Comparison of ENCODE assay signal across 8 cellular contexts in the genomic region with DNA sequence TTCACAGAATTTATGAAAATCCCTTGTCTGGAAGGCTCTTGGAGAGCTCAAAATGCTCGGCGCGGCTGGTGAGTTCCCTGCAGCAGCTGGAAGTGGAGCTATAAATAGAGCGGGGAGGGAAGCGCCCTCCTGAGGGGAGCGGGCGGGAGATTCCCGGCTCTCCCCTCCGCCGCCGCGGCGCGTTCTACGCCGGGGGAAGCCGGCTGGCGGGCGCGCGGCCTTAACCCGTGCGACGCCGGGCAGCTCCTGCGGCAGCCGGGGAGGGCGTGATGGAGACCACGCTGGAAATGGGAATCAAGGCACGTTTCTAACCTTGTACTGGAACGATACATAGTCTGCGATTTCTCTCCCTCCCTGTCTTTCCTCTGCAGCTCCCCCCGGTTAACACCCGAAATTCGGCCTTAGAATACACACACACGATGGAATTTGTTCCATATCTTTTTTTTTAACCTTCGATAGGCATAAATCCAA.
DNase-seq lines count a peak whose midpoint lies in the region; ATAC-seq and TF ChIP-seq lines count a peak whose summit lies in the region.

No MANE protein-coding gene starts in this region.

- peak overlapping the region; percentile 42 for H3K4me3 ChIP-seq in GM23248
- no peak overlapping the region for H3K4me3 ChIP-seq in RWPE2 (ENCODE audit: severe bottlenecking)
- peak overlapping the region; percentile 36 to 57 for H3K4me3 ChIP-seq in gastroesophageal sphincter
- no peak overlapping the region for H3K4me3 ChIP-seq in PC-9

- no peaks in the 10 kb centered on the region for H4K20me1 ChIP-seq in GM23248 (ENCODE audit: insufficient read depth)
- no peaks in the 10 kb centered on the region for H4K20me1 ChIP-seq in PC-9 (ENCODE audit: insufficient read depth)

- no peak overlapping the region for H3K9ac ChIP-seq in GM23248

- peaks cover 0 to 3% (median 0%) of the 10 kb centered on the region in 3 donors for H3K36me3 Mint-ChIP-seq in immature natural killer cell

- TF ChIP-seq CTCF in RWPE2 (IDR thresholded peaks at IDR 0.05; ENCODE audit: poor library complexity, severe bottlenecking) (no peak), gastroesophageal sphincter (IDR thresholded peaks at IDR 0.05) (peak in 1 of 4 experiments; percentile 30), PC-9 (conservative IDR thresholded peaks at IDR 0.05) (no peak)

- no peaks in the 10 kb centered on the region for H3K4me1 Mint-ChIP-seq in immature natural killer cell

- H3K9me2 ChIP-seq in GM23248 (ENCODE audit: insufficient read depth) = no peaks in the 10 kb centered on the region
- no peaks in the 10 kb centered on the region for H3K9me2 ChIP-seq in PC-9 (ENCODE audit: insufficient read depth)

- BruUV-seq in PC-9 (replicated peaks; lab: Mats Ljungman, UMichigan) = no TSS peak

- POLR2A ChIA-PET in PC-9 (lab: Charles Lee; ENCODE audit: unreplicated experiment) = no interaction called here

- H3K27me3 Mint-ChIP-seq in immature natural killer cell (ENCODE audit: low read depth in 3 of 3) = peaks cover 9 to 22% (median 9%) of the 10 kb centered on the region in 3 donors

- H3K9me3 ChIP-seq in GM23248 (ENCODE audit: low read depth) (no peaks in the 10 kb centered on the region), RWPE2 (ENCODE audit: severe bottlenecking) (no peaks in the 10 kb centered on the region), gastroesophageal sphincter (no peaks in the 10 kb centered on the region), PC-9 (ENCODE audit: insufficient read depth, low read depth) (no peaks in the 10 kb centered on the region)

- peaks cover 32% of the 10 kb centered on the region for H3K27me3 ChIP-seq in GM23248 (replicated peaks; ENCODE audit: insufficient read depth)
- H3K27me3 ChIP-seq in RWPE2 (ENCODE audit: insufficient read depth, poor library complexity, severe bottlenecking) = peaks cover 61% of the 10 kb centered on the region
- H3K27me3 ChIP-seq in gastroesophageal sphincter = peaks cover 22% of the 10 kb centered on the region
- H3K27me3 ChIP-seq in PC-9 (ENCODE audit: insufficient read depth, low read depth) = peaks cover 14% of the 10 kb centered on the region; the same call in 1 of the 2 replicates

- H3K4me1 ChIP-seq in GM23248 (ENCODE audit: insufficient read depth) = no peaks in the 10 kb centered on the region
- no peaks in the 10 kb centered on the region for H3K4me1 ChIP-seq in RWPE2 (ENCODE audit: insufficient read depth, poor library complexity, severe bottlenecking)
- peaks cover 5 to 35% (median 14%) of the 10 kb centered on the region in 3 donors for H3K4me1 ChIP-seq in gastroesophageal sphincter
- no peaks in the 10 kb centered on the region for H3K4me1 ChIP-seq in PC-9 (replicated peaks; ENCODE audit: insufficient read depth)

- intact Hi-C loops in PC-9 (cut with micrococcal nuclease; ENCODE audit: unreplicated experiment) = no loop called here
- intact Hi-C loops in posterior vena cava (cut with DNase I) = no loop called here

- H3K27ac ChIP-seq in GM23248 (no peak overlapping the region), RWPE2 (ENCODE audit: poor library complexity, severe bottlenecking) (no peak overlapping the region), gastroesophageal sphincter (peak overlapping the region in 3 of 4 donors; percentile 52 to 74 (median 68)), PC-9 (no peak overlapping the region)

- H3K9me3 Mint-ChIP-seq in immature natural killer cell = peaks cover 4 to 34% (median 14%) of the 10 kb centered on the region in 6 donors

- H3K4me3 Mint-ChIP-seq in immature natural killer cell = no peak overlapping the region

- peak overlapping the region; percentile 20 for H3K4me2 ChIP-seq in GM23248 (ENCODE audit: unreplicated experiment)
- no peak overlapping the region for H3K4me2 ChIP-seq in PC-9

- no peak overlapping the region for H3K27ac Mint-ChIP-seq in immature natural killer cell

- H3F3A ChIP-seq in GM23248 (ENCODE audit: insufficient read depth) (no peaks in the 10 kb centered on the region), PC-9 (ENCODE audit: insufficient read depth, low read depth) (no peaks in the 10 kb centered on the region)

- H3K79me2 ChIP-seq in GM23248 (ENCODE audit: insufficient read depth) (no peaks in the 10 kb centered on the region), PC-9 (ENCODE audit: low read depth) (no peaks in the 10 kb centered on the region)

- TF ChIP-seq EP300 in gastroesophageal sphincter (IDR thresholded peaks at IDR 0.05) = no peak

- ATAC-seq in RWPE2 (ENCODE audit: low read depth) (peak; percentile 75), gastroesophageal sphincter (peak; percentile 83), GM21447 (IDR thresholded peaks at IDR 0.05; ENCODE audit: unreplicated experiment) (no peak)

- TF ChIP-seq POLR2A in gastroesophageal sphincter (IDR thresholded peaks at IDR 0.05) = no peak

- in situ Hi-C loops in GM23248 (cut with MboI) = no loop called here

- H3K36me3 ChIP-seq in GM23248 (ENCODE audit: low read depth) (no peaks in the 10 kb centered on the region), RWPE2 (ENCODE audit: low read depth) (no peaks in the 10 kb centered on the region), gastroesophageal sphincter (no peaks in the 10 kb centered on the region), PC-9 (ENCODE audit: low read depth) (no peaks in the 10 kb centered on the region)

- H2AFZ ChIP-seq in GM23248 = 0 out of 2 replicates have a peak overlapping the region, but pooled peaks have one; percentile 24
- no peak overlapping the region for H2AFZ ChIP-seq in PC-9

- DNase-seq in GM23248 (peak; percentile 35), RWPE2 (ENCODE audit: low spot score) (no peak), nucleus accumbens (lab: John Stamatoyannopoulos, UW) (peak in 40 of 56 donors; percentile 2 to 69 (median 26)), PC-9 (no peak), immature natural killer cell (no peak), posterior vena cava (ENCODE audit: low spot score) (no peak)

- WGBS in GM23248 (ENCODE audit: low coverage in 1 of 2, low lambda C conversion rate in 2 of 2, missing lambda C conversion rate in 2 of 2), 2 experiments = 2 to 4% methylated on average over 31 to 37 of the region's 37 CpGs
- whole genome bisulfite sequencing in gastroesophageal sphincter (ENCODE audit: low coverage in 1 of 2), 2 donors = 1 to 4% methylated on average over 9 to 26 of the region's 37 CpGs

- CTCF ChIA-PET in PC-9 (lab: Charles Lee) = no interaction called here

Comparison
In these comparisons a context has a peak if more than half of its experiments do, and no peak if none do; other contexts are left out.
1. DNase-seq: peak in GM23248 (single experiment) and nucleus accumbens (40 of 56); none in RWPE2 (single experiment), PC-9 (0 of 2), immature natural killer cell (0 of 3) and posterior vena cava (single experiment).
2. H3K27ac ChIP-seq: peak in gastroesophageal sphincter (3 of 4); none in GM23248 (single experiment), RWPE2 (single experiment) and PC-9 (single experiment).
3. H3K4me3 ChIP-seq: peak in GM23248 (single experiment) and gastroesophageal sphincter (2 of 2); none in RWPE2 (single experiment) and PC-9 (single experiment).